Comparison of ENCODE assay signal across 8 cellular contexts in the genomic region with DNA sequence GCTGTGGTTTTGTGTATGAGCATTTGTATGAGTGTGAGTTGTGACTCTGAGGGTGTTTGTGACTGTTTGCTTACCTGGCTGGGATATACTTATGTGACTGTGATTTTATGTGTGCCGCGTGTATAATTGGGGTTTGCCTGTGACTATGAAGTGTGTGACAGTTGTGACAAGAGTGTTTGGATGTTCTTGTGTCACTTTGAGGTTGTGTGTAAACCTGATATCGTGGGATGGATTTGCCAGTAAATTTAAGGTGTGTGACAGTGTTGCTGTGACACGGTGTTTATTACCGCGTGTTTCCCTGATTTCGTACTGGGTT. TPM values are rescaled to one million over a fixed set of nuclear protein-coding genes. Genes with fewer than 3 reads are reported as not detected.
A peak's percentile ranks its signal among the peaks of the same experiment; 100 is the strongest.
DNase-seq lines count a peak whose midpoint lies in the region; ATAC-seq and TF ChIP-seq lines count a peak whose summit lies in the region.

No MANE protein-coding gene starts in this region.

- H3K4me1 ChIP-seq in right lobe of liver (peaks cover 0 to 16% (median 3%) of the 10 kb centered on the region in 4 donors), tibial nerve (peaks cover 0 to 20% (median 9%) of the 10 kb centered on the region in 4 donors)

- TF ChIP-seq CTCF in right lobe of liver (IDR thresholded peaks at IDR 0.05) (no peak), tibial nerve (IDR thresholded peaks at IDR 0.05) (no peak)

- ATAC-seq in right lobe of liver: no peak
- ATAC-seq in HG02938 (IDR thresholded peaks at IDR 0.05; ENCODE audit: unreplicated experiment): no peak

- H3K9me3 ChIP-seq in right lobe of liver: peaks cover 0 to 10% (median 0%) of the 10 kb centered on the region in 4 donors
- H3K9me3 ChIP-seq in tibial nerve: peaks cover 0 to 42% (median 12%) of the 10 kb centered on the region in 4 donors

- TF ChIP-seq POLR2A in right lobe of liver (IDR thresholded peaks at IDR 0.05) (no peak), tibial nerve (IDR thresholded peaks at IDR 0.05) (no peak)

- H3K27me3 ChIP-seq in right lobe of liver: no peaks in the 10 kb centered on the region
- H3K27me3 ChIP-seq in tibial nerve: no peaks in the 10 kb centered on the region

- peaks cover 33% of the 10 kb centered on the region for H3K9me3 Mint-ChIP-seq in activated naive CD4-positive, alpha-beta T cell treated with anti-CD3 and anti-CD28 coated beads for 36 hours

- peaks cover 33% of the 10 kb centered on the region for H3K36me3 Mint-ChIP-seq in activated naive CD4-positive, alpha-beta T cell treated with anti-CD3 and anti-CD28 coated beads for 36 hours (ENCODE audit: low read depth)

- H3K27me3 Mint-ChIP-seq in activated naive CD4-positive, alpha-beta T cell treated with anti-CD3 and anti-CD28 coated beads for 36 hours (ENCODE audit: low read depth): no peaks in the 10 kb centered on the region

- H3K36me3 ChIP-seq in right lobe of liver: no peaks in the 10 kb centered on the region
- H3K36me3 ChIP-seq in tibial nerve: peaks cover 0 to 39% (median 0%) of the 10 kb centered on the region in 3 donors

- no peak for TF ChIP-seq EP300 in tibial nerve (IDR thresholded peaks at IDR 0.05)

- no peak for DNase-seq in activated naive CD4-positive, alpha-beta T cell treated with anti-CD3 and anti-CD28 coated beads for 36 hours
- DNase-seq in activated naive CD4-positive, alpha-beta T cell treated with Interleukin-2 at 50 U/mL for 16 hours: no peak
- DNase-seq in amniotic epithelial cell (ENCODE audit: low read depth) (peak; percentile 1), right lobe of liver (no peak), tibial nerve (ENCODE audit: low spot score in 2 of 2) (no peak), NCI-H1417 treated with DMSO at 0.1 percent for 48 hours (lab: John Stamatoyannopoulos, UW) (no peak)
- no peak for DNase-seq in stimulated activated CD4-positive, alpha-beta T cell treated with anti-CD3 and anti-CD28 coated beads, Interleukin-1b, Interleukin-23, amount 100 ng/mL, for 48 hours

- WGBS in right lobe of liver (ENCODE audit: insufficient coverage, low coverage, low lambda C conversion rate, missing lambda C conversion rate): 0% methylated on average over 7 of the region's 7 CpGs
- 2 to 3% methylated on average over 7 of the region's 7 CpGs for WGBS in tibial nerve, 2 donors

- H3K4me3 Mint-ChIP-seq in activated naive CD4-positive, alpha-beta T cell treated with anti-CD3 and anti-CD28 coated beads for 36 hours: peak overlapping the region; percentile 93

- H3K4me3 ChIP-seq in right lobe of liver (peak overlapping the region; percentile 76 to 92 (median 88)), tibial nerve (peak overlapping the region; percentile 62 to 87 (median 78))

- peaks cover 21% of the 10 kb centered on the region for H3K4me1 Mint-ChIP-seq in activated naive CD4-positive, alpha-beta T cell treated with anti-CD3 and anti-CD28 coated beads for 36 hours (ENCODE audit: low read depth)

- H3K27ac ChIP-seq in right lobe of liver: peak overlapping the region in 2 of 3 donors; percentile 61 to 68
- peak overlapping the region in 3 of 4 donors; percentile 88 to 89 (median 89) for H3K27ac ChIP-seq in tibial nerve

- CTCF ChIA-PET in activated naive CD4-positive, alpha-beta T cell treated with anti-CD3 and anti-CD28 coated beads for 36 hours (lab: Charles Lee): no interaction called here

- intact Hi-C loops in activated naive CD4-positive, alpha-beta T cell treated with anti-CD3 and anti-CD28 coated beads for 36 hours (cut with micrococcal nuclease): loop anchor here (1.0 to 5.0 kb wide), 9 partner anchors 94 to 590 kb away; a partner anchor contains a TSS
- intact Hi-C loops in right lobe of liver (cut with DNase I): no loop called here

- H3K27ac Mint-ChIP-seq in activated naive CD4-positive, alpha-beta T cell treated with anti-CD3 and anti-CD28 coated beads for 36 hours: peak overlapping the region; percentile 89

RNA-seq across cellular contexts. Expression of a gene that starts 0.4 kb away (rescaled TPM):
- total RNA-seq in activated naive CD4-positive, alpha-beta T cell treated with anti-CD3 and anti-CD28 coated beads for 36 hours: 1 to 10 TPM; 6.4 to 7.3 TPM
- total RNA-seq in right lobe of liver: 1 to 10 TPM; 1.9 to 5.3 (median 3.5) TPM
- total RNA-seq in tibial nerve: 10 to 100 TPM in 2 of 4 donors, 1 to 10 TPM in 2; 8.7 to 13.5 (median 10.5) TPM
